Comparison of ENCODE assay signal across 21 cellular contexts in the genomic region with DNA sequence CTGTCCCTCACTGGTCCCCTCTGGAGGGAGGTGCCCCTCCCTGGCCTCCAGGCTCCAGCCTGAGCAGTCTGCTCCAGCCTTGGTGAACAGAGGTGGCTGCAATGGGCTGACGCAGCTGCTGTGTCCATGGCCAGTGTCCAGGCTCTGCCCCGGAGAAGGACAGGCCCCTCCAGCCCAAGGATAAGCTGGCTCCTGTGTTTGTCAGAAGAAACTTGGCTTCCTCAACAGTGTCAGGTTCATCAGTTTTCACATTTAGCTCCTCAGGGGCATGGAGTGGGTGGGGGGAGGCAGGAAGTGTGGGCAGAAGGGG.
DNase-seq lines count a peak whose midpoint lies in the region; TF ChIP-seq lines count a peak whose summit lies in the region.
"Had no signal": no experiment of that assay in that cellular context is flagged by ENCODE, and none has a peak within 500 bp of the region (broad histone marks: within the 10 kb centered on the region; RNA-seq: fewer than 3 reads in every experiment).

No MANE protein-coding gene starts in this region.

- WGBS in trophoblast cell (ENCODE audit: extremely low coverage, insufficient coverage, insufficient read length), result no CpG with 5 or more reads among the region's 2 CpGs

- H3K79me2 ChIP-seq in trophoblast cell (ENCODE audit: control insufficient read depth, insufficient read depth, low read length, poor library complexity), result no peaks in the 10 kb centered on the region

- H3K9me3 ChIP-seq in BLaER1 treated with 17β-estradiol and CSF1 and Interleukin-3, amounts not matched to agents 10 nM and 100 nM (replicated peaks in 1 of 11), result peaks cover 0 to 10% (median 5%) of the 10 kb centered on the region in 11 experiments; a peak in 9 of 22 replicates
- no peaks in the 10 kb centered on the region for H3K9me3 ChIP-seq in trophoblast cell (ENCODE audit: insufficient read depth, low read depth, low read length)
- H3K9me3 ChIP-seq: Caco-2, HAP-1, MG63 had no signal

- no peak overlapping the region for H2AK5ac ChIP-seq in trophoblast cell (ENCODE audit: low read length)

- H3K4ac ChIP-seq in trophoblast cell (ENCODE audit: low read depth, low read length), result no peak overlapping the region

- H3K27ac Mint-ChIP-seq in CD14-positive monocyte, result no peak overlapping the region
- H3K27ac Mint-ChIP-seq: CD4-positive, alpha-beta T cell had no signal

- no peak overlapping the region for H3K4me3 ChIP-seq in BLaER1 treated with 17β-estradiol and CSF1 and Interleukin-3, amounts not matched to agents 10 nM and 100 nM
- no peak overlapping the region for H3K4me3 ChIP-seq in trophoblast cell (ENCODE audit: low read depth, low read length)
- H3K4me3 ChIP-seq: HAP-1, MG63 had no signal

- no peaks in the 10 kb centered on the region for H3K79me1 ChIP-seq in trophoblast cell (ENCODE audit: low read length)

- peak overlapping the region; percentile 14 for H4K12ac ChIP-seq in trophoblast cell (ENCODE audit: low read depth, low read length)

- no peaks in the 10 kb centered on the region for H3K36me3 ChIP-seq in BLaER1 treated with 17β-estradiol and CSF1 and Interleukin-3, amounts not matched to agents 10 nM and 100 nM
- no peaks in the 10 kb centered on the region for H3K36me3 ChIP-seq in trophoblast cell (ENCODE audit: control insufficient read depth in 1 of 2, insufficient read depth in 2 of 2, low read length in 2 of 2)
- H3K36me3 ChIP-seq: HAP-1, MG63 had no signal

- TF ChIP-seq CTCF in CD14-positive monocyte (IDR thresholded peaks at IDR 0.05), result no peak

- no peak overlapping the region for H2BK5ac ChIP-seq in trophoblast cell (ENCODE audit: low read depth, low read length, poor library complexity)

- peaks cover 0 to 1% (median 0%) of the 10 kb centered on the region in 7 donors for H3K9me3 Mint-ChIP-seq in CD14-positive monocyte
- H3K9me3 Mint-ChIP-seq: CD4-positive, alpha-beta T cell had no signal

- peak; percentile 1 for DNase-seq in activated CD4-positive, alpha-beta T cell treated with anti-CD3 and anti-CD28 coated beads for 1 hour
- DNase-seq in activated CD4-positive, alpha-beta T cell treated with anti-CD3 and anti-CD28 coated beads, Interleukin-2, amount 50 U/mL, for 4 hours, result no peak
- DNase-seq in ecto neural progenitor cell (ENCODE audit: low spot score) (peak; percentile 36), trophoblast cell (no peak), NCI-H748 (lab: John Stamatoyannopoulos, UW; ENCODE audit: unreplicated experiment) (no peak), CD14-positive monocyte (ENCODE audit: low spot score) (no peak), NCI-H2107 (lab: John Stamatoyannopoulos, UW) (no peak)
- DNase-seq: 8988T, Caco-2, Kasumi-1, MG63, NCI-H1048, NCI-H1436 treated with DMSO at 0.1 percent for 48 hours, NCI-H2029, NCI-H2171, NCI-H748 treated with DMSO at 0.1 percent for 48 hours, OCI-M1, SIG-M5 had no signal

- H4K91ac ChIP-seq in trophoblast cell (ENCODE audit: low read depth, low read length), result no peak overlapping the region

- peaks cover 11 to 100% (median 92%) of the 10 kb centered on the region in 10 experiments for H3K4me1 ChIP-seq in BLaER1 treated with 17β-estradiol and CSF1 and Interleukin-3, amounts not matched to agents 10 nM and 100 nM
- no peaks in the 10 kb centered on the region for H3K4me1 ChIP-seq in trophoblast cell (ENCODE audit: control insufficient read depth in 1 of 2, insufficient read depth in 2 of 2, low read length in 2 of 2)
- H3K4me1 ChIP-seq: Caco-2, HAP-1 had no signal

- no peak overlapping the region for H2AFZ ChIP-seq in trophoblast cell (ENCODE audit: insufficient read depth, low read length, poor library complexity)

- no peak overlapping the region for H3K27ac ChIP-seq in BLaER1 treated with 17β-estradiol and CSF1 and Interleukin-3, amounts not matched to agents 10 nM and 100 nM
- no peak overlapping the region for H3K27ac ChIP-seq in trophoblast cell (ENCODE audit: low read depth, low read length)

- H3K9ac ChIP-seq in BLaER1 treated with 17β-estradiol and CSF1 and Interleukin-3, amounts not matched to agents 10 nM and 100 nM, result peak overlapping the region in 1 of 11 experiments; percentile 16; a peak in 1 of 22 replicates
- no peak overlapping the region for H3K9ac ChIP-seq in trophoblast cell (ENCODE audit: low read length)

- H2BK120ac ChIP-seq in trophoblast cell (ENCODE audit: insufficient read depth, low read length, poor library complexity), result no peak overlapping the region

- H3K23ac ChIP-seq in trophoblast cell (ENCODE audit: low read length), result no peak overlapping the region

- H4K8ac ChIP-seq in trophoblast cell (ENCODE audit: low read depth, low read length), result no peak overlapping the region

- H2BK12ac ChIP-seq in trophoblast cell (ENCODE audit: low read length), result no peak overlapping the region

- H3K4me1 Mint-ChIP-seq in CD14-positive monocyte, result no peaks in the 10 kb centered on the region

- peaks cover 0 to 11% (median 0%) of the 10 kb centered on the region in 11 experiments; a peak in 3 of 22 replicates for H3K27me3 ChIP-seq in BLaER1 treated with 17β-estradiol and CSF1 and Interleukin-3, amounts not matched to agents 10 nM and 100 nM
- no peaks in the 10 kb centered on the region for H3K27me3 ChIP-seq in trophoblast cell (ENCODE audit: insufficient read depth, low read length)
- H3K27me3 ChIP-seq: MG63 had no signal

- peak overlapping the region; percentile 10 to 89 (median 74); a peak in 19 of 22 replicates for H3K4me2 ChIP-seq in BLaER1 treated with 17β-estradiol and CSF1 and Interleukin-3, amounts not matched to agents 10 nM and 100 nM
- no peak overlapping the region for H3K4me2 ChIP-seq in trophoblast cell (ENCODE audit: low read length)

- intact Hi-C loops in CD14-positive monocyte (cut with micrococcal nuclease), result no loop called here

- H3K14ac ChIP-seq in trophoblast cell (ENCODE audit: low read length), result no peak overlapping the region

- peaks cover 0 to 5% (median 0%) of the 10 kb centered on the region in 11 experiments; a peak in 2 of 22 replicates for H4K20me1 ChIP-seq in BLaER1 treated with 17β-estradiol and CSF1 and Interleukin-3, amounts not matched to agents 10 nM and 100 nM

- no peaks in the 10 kb centered on the region for H3K36me3 Mint-ChIP-seq in CD14-positive monocyte

- H3K18ac ChIP-seq in trophoblast cell (ENCODE audit: low read length), result no peak overlapping the region

- no peak overlapping the region for H3K4me3 Mint-ChIP-seq in CD14-positive monocyte
- H3K4me3 Mint-ChIP-seq: CD4-positive, alpha-beta T cell had no signal

- H3K27me3 Mint-ChIP-seq in CD14-positive monocyte (ENCODE audit: low read depth in 3 of 3), result peaks cover 6 to 10% (median 9%) of the 10 kb centered on the region in 3 donors

Comparison
In these comparisons a context has a peak if more than half of its experiments do, and no peak if none do; other contexts are left out.
1. DNase-seq: peak in activated CD4-positive, alpha-beta T cell treated with anti-CD3 and anti-CD28 coated beads for 1 hour (single experiment) and ecto neural progenitor cell (single experiment); none in activated CD4-positive, alpha-beta T cell treated with anti-CD3 and anti-CD28 coated beads, Interleukin-2, amount 50 U/mL, for 4 hours (0 of 2), trophoblast cell (0 of 2), NCI-H748 (single experiment), CD14-positive monocyte (single experiment) and NCI-H2107 (single experiment).